ENCODE assay signal across 10 cellular contexts in genomic region chr2:203016716-203017115, GRCh38. TPM values are rescaled to one million over a fixed set of nuclear protein-coding genes. Genes with fewer than 3 reads are reported as not detected.
A peak's percentile ranks its signal among the peaks of the same experiment; 100 is the strongest.
DNase-seq lines count a peak whose midpoint lies in the region; ATAC-seq and TF ChIP-seq lines count a peak whose summit lies in the region.
"Had no signal": no experiment of that assay in that cellular context is flagged by ENCODE, and none has a peak within 500 bp of the region (broad histone marks: within the 10 kb centered on the region; RNA-seq: fewer than 3 reads in every experiment).

No MANE protein-coding gene starts in this region.

- H3K4me1 ChIP-seq in ES-I3 (ENCODE audit: insufficient read depth, low read length) (peaks cover 16% of the 10 kb centered on the region), sigmoid colon (peaks cover 0 to 57% (median 33%) of the 10 kb centered on the region in 4 donors)

- CTCF ChIA-PET in activated CD8-positive, alpha-beta T cell treated with anti-CD3 and anti-CD28 coated beads for 36 hours (lab: Charles Lee): no interaction called here
- CTCF ChIA-PET in HEK293T (lab: Yijun Ruan, JAX): no interaction called here

- TF ChIP-seq CTCF in activated CD8-positive, alpha-beta T cell treated with anti-CD3 and anti-CD28 coated beads for 36 hours (IDR thresholded peaks at IDR 0.05): no peak
- TF ChIP-seq CTCF in fibroblast of villous mesenchyme (IDR thresholded peaks at IDR 0.05; ENCODE audit: insufficient read depth, low read depth, low read length) (no peak), sigmoid colon (IDR thresholded peaks at IDR 0.05) (no peak)

- H3K27me3 Mint-ChIP-seq in activated CD8-positive, alpha-beta T cell treated with anti-CD3 and anti-CD28 coated beads for 36 hours: no peaks in the 10 kb centered on the region

- H3K36me3 Mint-ChIP-seq in activated CD8-positive, alpha-beta T cell treated with anti-CD3 and anti-CD28 coated beads for 36 hours (ENCODE audit: low read depth): peaks cover 2% of the 10 kb centered on the region

- peak overlapping the region; percentile 58 for H3K4me3 Mint-ChIP-seq in activated CD8-positive, alpha-beta T cell treated with anti-CD3 and anti-CD28 coated beads for 36 hours

- intact Hi-C loops in activated CD8-positive, alpha-beta T cell treated with anti-CD3 and anti-CD28 coated beads for 36 hours (cut with micrococcal nuclease): no loop called here
- intact Hi-C loops in sigmoid colon (cut with DNase I): loop anchor here (5.0 to 10.0 kb wide), 2 partner anchors 104 to 642 kb away; partner anchors contain the start of genes BMPR2, CARF and WDR12

- TF ChIP-seq EP300 in sigmoid colon (IDR thresholded peaks at IDR 0.05): no peak

- 19 to 72% methylated on average over 3 of the region's 3 CpGs for WGBS in sigmoid colon, 2 donors

- peak overlapping the region; percentile 73 for H3K4me3 ChIP-seq in fibroblast of villous mesenchyme (ENCODE audit: low read depth, low read length)
- H3K4me3 ChIP-seq in sigmoid colon: peak overlapping the region in 3 of 4 donors; percentile 8 to 85 (median 82)

- H3K27ac Mint-ChIP-seq in activated CD8-positive, alpha-beta T cell treated with anti-CD3 and anti-CD28 coated beads for 36 hours: no peak overlapping the region

- no peak for TF ChIP-seq POLR2A in sigmoid colon (IDR thresholded peaks at IDR 0.05)

- H3K9ac ChIP-seq in ES-I3 (ENCODE audit: low read depth, low read length): peak overlapping the region; percentile 32
- H3K9ac ChIP-seq: KMS-11 had no signal

- no peaks in the 10 kb centered on the region for H3K27me3 ChIP-seq in sigmoid colon

- ATAC-seq in activated CD8-positive, alpha-beta T cell treated with anti-CD3 and anti-CD28 coated beads for 36 hours: no peak

- H3K36me3 ChIP-seq in ES-I3 (ENCODE audit: insufficient read depth, low read length) (no peaks in the 10 kb centered on the region), sigmoid colon (no peaks in the 10 kb centered on the region)

- no peak for DNase-seq in activated CD8-positive, alpha-beta T cell treated with anti-CD3 and anti-CD28 coated beads for 36 hours
- DNase-seq in fibroblast of villous mesenchyme (ENCODE audit: low read depth) (no peak), sigmoid colon (no peak), NCI-H226 (no peak), pons (ENCODE audit: low spot score) (no peak), HEK293T (ENCODE audit: extremely low spot score) (no peak)
- DNase-seq in stimulated activated CD4-positive, alpha-beta T cell treated with anti-CD3 and anti-CD28 coated beads, Interleukin-4, amount 100 ng/mL, for 24 hours: no peak
- DNase-seq: activated effector memory CD4-positive, alpha-beta T cell treated with anti-CD3 and anti-CD28 coated beads, Interleukin-2, amount 50 U/mL, for 16 hours had no signal

- H3K4me1 Mint-ChIP-seq in activated CD8-positive, alpha-beta T cell treated with anti-CD3 and anti-CD28 coated beads for 36 hours (ENCODE audit: low read depth): peaks cover 31% of the 10 kb centered on the region

- H3K9me3 Mint-ChIP-seq in activated CD8-positive, alpha-beta T cell treated with anti-CD3 and anti-CD28 coated beads for 36 hours: no peaks in the 10 kb centered on the region

- H3K27ac ChIP-seq in sigmoid colon: peak overlapping the region in 3 of 4 donors; percentile 84 to 96 (median 96)
- H3K27ac ChIP-seq: KMS-11 had no signal

- POLR2A ChIA-PET in activated CD8-positive, alpha-beta T cell treated with anti-CD3 and anti-CD28 coated beads for 36 hours (lab: Charles Lee): no interaction called here
- POLR2A ChIA-PET in HEK293T (lab: Yijun Ruan, JAX): interaction anchor here (0.6 kb wide), 1 partner anchor 60 kb away, joined by 3 read pairs; no protein-coding TSS in a partner anchor

- H3K9me3 ChIP-seq in ES-I3 (ENCODE audit: control insufficient read depth, insufficient read depth, low read length): no peaks in the 10 kb centered on the region
- H3K9me3 ChIP-seq in sigmoid colon: no peaks in the 10 kb centered on the region

TF ChIP-seq in HEK293T, 16 proteins besides CTCF, POLR2A, EP300 and RAD21:
- no peak for TF ChIP-seq SUZ12 (IDR thresholded peaks at IDR 0.05)
- no peak for TF ChIP-seq FOXM1 (IDR thresholded peaks at IDR 0.05; ENCODE audit: borderline replicate concordance)
- no peak for TF ChIP-seq BHLHE40 (IDR thresholded peaks at IDR 0.05; ENCODE audit: borderline replicate concordance)

RNA-seq across cellular contexts. Expression of gene NBEAL1, which starts 2.0 kb away (rescaled TPM):
- 10 to 100 TPM; 11.8 to 16.4 TPM for total RNA-seq in activated CD8-positive, alpha-beta T cell treated with anti-CD3 and anti-CD28 coated beads for 36 hours
- total RNA-seq in fibroblast of villous mesenchyme: 38.0 and 57.9 TPM in 2 replicates
- 10 to 100 TPM; 22.7 to 39.1 (median 25.8) TPM for total RNA-seq in sigmoid colon
- 1 to 10 TPM; 8.5 to 9.7 (median 9.0) TPM for polyA plus RNA-seq in sigmoid colon
